Comparison of ENCODE assay signal across 8 cellular contexts in genomic region chr9:706073-706472, GRCh38.
A peak's percentile ranks its signal among the peaks of the same experiment; 100 is the strongest.
DNase-seq lines count a peak whose midpoint lies in the region; ATAC-seq, FAIRE-seq and TF ChIP-seq lines count a peak whose summit lies in the region.

No MANE protein-coding gene starts in this region.

- peak overlapping the region in 3 of 4 donors; percentile 85 to 95 (median 85) for H3K4me3 Mint-ChIP-seq in CD4-positive, CD25-positive, alpha-beta regulatory T cell

- H3K4me1 ChIP-seq in CD4-positive, CD25-positive, alpha-beta regulatory T cell (ENCODE audit: control insufficient read depth, insufficient read depth, low read length, poor library complexity, severe bottlenecking): no peaks in the 10 kb centered on the region
- H3K4me1 ChIP-seq in pancreas: peaks cover 8 to 21% (median 14%) of the 10 kb centered on the region in 3 donors

- H3K27me3 ChIP-seq in CD4-positive, CD25-positive, alpha-beta regulatory T cell (ENCODE audit: control insufficient read depth, insufficient read depth, low read length): no peaks in the 10 kb centered on the region
- H3K27me3 ChIP-seq in pancreas: no peaks in the 10 kb centered on the region

- peak overlapping the region; percentile 84 for H3K4me3 ChIP-seq in CD4-positive, CD25-positive, alpha-beta regulatory T cell (ENCODE audit: low read depth, low read length)
- H3K4me3 ChIP-seq in pancreas: peak overlapping the region in 3 of 4 donors; percentile 57 to 62 (median 59)

- H3K27ac ChIP-seq in CD4-positive, CD25-positive, alpha-beta regulatory T cell (ENCODE audit: insufficient read depth, low read length, poor library complexity, severe bottlenecking): no peak overlapping the region
- H3K27ac ChIP-seq in epithelial cell of prostate (peak overlapping the region; percentile 74), pancreas (peak overlapping the region in 3 of 4 donors; percentile 87 to 90 (median 89))

- peak in 1 of 3 donors; percentile 2 for DNase-seq in CD4-positive, CD25-positive, alpha-beta regulatory T cell
- no peak for DNase-seq in RCC 7860 (ENCODE audit: low spot score)
- no peak for DNase-seq in epithelial cell of prostate (ENCODE audit: low read depth, low spot score)
- DNase-seq in pancreas: no peak
- no peak for DNase-seq in NCI-H1417 (lab: John Stamatoyannopoulos, UW)
- no peak for DNase-seq in NCI-H226
- DNase-seq in GM19239 (ENCODE audit: insufficient read length, low spot score): no peak

- intact Hi-C loops in pancreas (cut with DNase I): no loop called here

- TF ChIP-seq CTCF in pancreas (IDR thresholded peaks at IDR 0.05): no peak

- peaks cover 10% of the 10 kb centered on the region for H3K36me3 Mint-ChIP-seq in CD4-positive, CD25-positive, alpha-beta regulatory T cell

- H3K27me3 Mint-ChIP-seq in CD4-positive, CD25-positive, alpha-beta regulatory T cell: peaks cover 29% of the 10 kb centered on the region

- FAIRE-seq in RCC 7860 (lab: Jason Lieb, UNC): peak; percentile 60
- no peak for FAIRE-seq in pancreas (lab: Jason Lieb, UNC)
- no peak for FAIRE-seq in GM19239 (lab: Jason Lieb, UNC)

- peak overlapping the region in 1 of 3 donors; percentile 66 for H3K27ac Mint-ChIP-seq in CD4-positive, CD25-positive, alpha-beta regulatory T cell

- H3K9me3 Mint-ChIP-seq in CD4-positive, CD25-positive, alpha-beta regulatory T cell: no peaks in the 10 kb centered on the region

- no peak for ATAC-seq in CD4-positive, CD25-positive, alpha-beta regulatory T cell (ENCODE audit: low read depth in 2 of 2)
- ATAC-seq in pancreas (peak; percentile 38 to 53 (median 49)), GM19351 (IDR thresholded peaks at IDR 0.05; ENCODE audit: unreplicated experiment) (no peak)

- peaks cover 1 to 15% (median 8%) of the 10 kb centered on the region in 4 donors for H3K4me1 Mint-ChIP-seq in CD4-positive, CD25-positive, alpha-beta regulatory T cell

- no peaks in the 10 kb centered on the region for H3K9me3 ChIP-seq in CD4-positive, CD25-positive, alpha-beta regulatory T cell (ENCODE audit: control insufficient read depth in 2 of 2, low read length in 2 of 2)
- no peaks in the 10 kb centered on the region for H3K9me3 ChIP-seq in pancreas

- WGBS in pancreas, 2 donors: 8 to 11% methylated on average over 2 of the region's 2 CpGs

- H3K36me3 ChIP-seq in CD4-positive, CD25-positive, alpha-beta regulatory T cell (ENCODE audit: control insufficient read depth, insufficient read depth, low read length): no peaks in the 10 kb centered on the region
- H3K36me3 ChIP-seq in pancreas: peaks cover 0 to 4% (median 0%) of the 10 kb centered on the region in 3 donors

Comparison
In these comparisons a context has a peak if more than half of its experiments do, and no peak if none do; other contexts are left out.
1. ATAC-seq: peak in pancreas (4 of 4); none in CD4-positive, CD25-positive, alpha-beta regulatory T cell (0 of 2) and GM19351 (single experiment).